ENCODE assay signal across 8 cellular contexts in genomic region chr6:52063584-52064400, GRCh38. TPM values are rescaled to one million over a fixed set of nuclear protein-coding genes. Genes with fewer than 3 reads are reported as not detected.
DNase-seq lines count a peak whose midpoint lies in the region; ATAC-seq and TF ChIP-seq lines count a peak whose summit lies in the region.

No MANE protein-coding gene starts in this region.

- H3K4me3 ChIP-seq in SK-N-MC, result peak overlapping the region; percentile 68

- BruUV-seq in Calu3 (replicated peaks; lab: Mats Ljungman, UMichigan), result no TSS peak

- TF ChIP-seq CTCF in Calu3 (IDR thresholded peaks at IDR 0.05; ENCODE audit: unreplicated experiment), result peak; percentile 10

- H3K36me3 Mint-ChIP-seq in Calu3 (ENCODE audit: insufficient read depth, unreplicated experiment) (peaks cover 27% of the 10 kb centered on the region), immature natural killer cell (no peaks in the 10 kb centered on the region)
- no peaks in the 10 kb centered on the region for H3K36me3 Mint-ChIP-seq in activated naive CD4-positive, alpha-beta T cell treated with anti-CD3 and anti-CD28 coated beads, Interleukin-2, amount 50 U/mL, for 24 hours

- DNase-seq in Calu3 (peak; percentile 48), SK-N-MC (ENCODE audit: low read depth, low spot score) (peak; percentile 100), immature natural killer cell (peak; percentile 68 to 73 (median 71)), 8988T (no peak)
- DNase-seq in stimulated activated CD4-positive, alpha-beta T cell treated with anti-CD3 and anti-CD28 coated beads, Interleukin-2, amount 100 ng/mL, for 4 hours (ENCODE audit: low read depth), result peak; percentile 46

- H3K27me3 Mint-ChIP-seq in Calu3 (ENCODE audit: unreplicated experiment) (no peaks in the 10 kb centered on the region), immature natural killer cell (ENCODE audit: low read depth in 3 of 3) (peaks cover 5 to 9% (median 8%) of the 10 kb centered on the region in 3 donors)
- H3K27me3 Mint-ChIP-seq in activated naive CD4-positive, alpha-beta T cell treated with anti-CD3 and anti-CD28 coated beads, Interleukin-2, amount 50 U/mL, for 24 hours, result no peaks in the 10 kb centered on the region

- peak overlapping the region; percentile 68 for H3K9ac ChIP-seq in SK-N-MC (ENCODE audit: insufficient read length)

- H3K4me3 Mint-ChIP-seq in Calu3 (ENCODE audit: low read depth, unreplicated experiment) (no peak overlapping the region), immature natural killer cell (peak overlapping the region; percentile 67 to 88 (median 77))
- peak overlapping the region; percentile 79 for H3K4me3 Mint-ChIP-seq in activated naive CD4-positive, alpha-beta T cell treated with anti-CD3 and anti-CD28 coated beads, Interleukin-2, amount 50 U/mL, for 24 hours

- no peaks in the 10 kb centered on the region for H3K9me3 ChIP-seq in SK-N-MC (ENCODE audit: low read depth, low read length)

- H3K9me3 Mint-ChIP-seq in Calu3 (ENCODE audit: low read depth, unreplicated experiment) (no peaks in the 10 kb centered on the region), immature natural killer cell (no peaks in the 10 kb centered on the region)
- no peaks in the 10 kb centered on the region for H3K9me3 Mint-ChIP-seq in activated naive CD4-positive, alpha-beta T cell treated with anti-CD3 and anti-CD28 coated beads, Interleukin-2, amount 50 U/mL, for 24 hours

- H3K36me3 ChIP-seq in SK-N-MC (ENCODE audit: insufficient read depth, low read length), result no peaks in the 10 kb centered on the region

- H3K4me1 Mint-ChIP-seq in Calu3 (ENCODE audit: low read depth, unreplicated experiment) (peaks cover 25% of the 10 kb centered on the region), immature natural killer cell (peaks cover 10 to 15% of the 10 kb centered on the region in 2 donors)
- peaks cover 12% of the 10 kb centered on the region for H3K4me1 Mint-ChIP-seq in activated naive CD4-positive, alpha-beta T cell treated with anti-CD3 and anti-CD28 coated beads, Interleukin-2, amount 50 U/mL, for 24 hours

- ATAC-seq in GM19455 (IDR thresholded peaks at IDR 0.05; ENCODE audit: unreplicated experiment) (peak; percentile 99), HG03520 (IDR thresholded peaks at IDR 0.05; ENCODE audit: unreplicated experiment) (peak; percentile 98)

- intact Hi-C loops in Calu3 (cut with micrococcal nuclease; ENCODE audit: unreplicated experiment), result loop anchor here (1.0 kb wide), 1 partner anchor 24 kb away; the partner anchor contains the start of gene PKHD1

- peak overlapping the region; percentile 56 for H3K27ac Mint-ChIP-seq in Calu3 (ENCODE audit: unreplicated experiment)
- H3K27ac Mint-ChIP-seq in activated naive CD4-positive, alpha-beta T cell treated with anti-CD3 and anti-CD28 coated beads, Interleukin-2, amount 50 U/mL, for 24 hours, result peak overlapping the region; percentile 79
- H3K27ac Mint-ChIP-seq in immature natural killer cell, result peak overlapping the region in 5 of 6 donors; percentile 51 to 85 (median 75)

- H3K27ac ChIP-seq in SK-N-MC, result peak overlapping the region; percentile 99

- CTCF ChIA-PET in Calu3 (lab: Charles Lee), result no interaction called here

RNA-seq across cellular contexts. Expression of gene PKHD1, which starts 23.6 kb away (rescaled TPM):
- 23.7 and 25.2 TPM in 2 replicates for total RNA-seq in Calu3 (2022)
- not detected for polyA plus RNA-seq in immature natural killer cell
